8 cellular contexts compared by ENCODE assay signal in the genomic region with DNA sequence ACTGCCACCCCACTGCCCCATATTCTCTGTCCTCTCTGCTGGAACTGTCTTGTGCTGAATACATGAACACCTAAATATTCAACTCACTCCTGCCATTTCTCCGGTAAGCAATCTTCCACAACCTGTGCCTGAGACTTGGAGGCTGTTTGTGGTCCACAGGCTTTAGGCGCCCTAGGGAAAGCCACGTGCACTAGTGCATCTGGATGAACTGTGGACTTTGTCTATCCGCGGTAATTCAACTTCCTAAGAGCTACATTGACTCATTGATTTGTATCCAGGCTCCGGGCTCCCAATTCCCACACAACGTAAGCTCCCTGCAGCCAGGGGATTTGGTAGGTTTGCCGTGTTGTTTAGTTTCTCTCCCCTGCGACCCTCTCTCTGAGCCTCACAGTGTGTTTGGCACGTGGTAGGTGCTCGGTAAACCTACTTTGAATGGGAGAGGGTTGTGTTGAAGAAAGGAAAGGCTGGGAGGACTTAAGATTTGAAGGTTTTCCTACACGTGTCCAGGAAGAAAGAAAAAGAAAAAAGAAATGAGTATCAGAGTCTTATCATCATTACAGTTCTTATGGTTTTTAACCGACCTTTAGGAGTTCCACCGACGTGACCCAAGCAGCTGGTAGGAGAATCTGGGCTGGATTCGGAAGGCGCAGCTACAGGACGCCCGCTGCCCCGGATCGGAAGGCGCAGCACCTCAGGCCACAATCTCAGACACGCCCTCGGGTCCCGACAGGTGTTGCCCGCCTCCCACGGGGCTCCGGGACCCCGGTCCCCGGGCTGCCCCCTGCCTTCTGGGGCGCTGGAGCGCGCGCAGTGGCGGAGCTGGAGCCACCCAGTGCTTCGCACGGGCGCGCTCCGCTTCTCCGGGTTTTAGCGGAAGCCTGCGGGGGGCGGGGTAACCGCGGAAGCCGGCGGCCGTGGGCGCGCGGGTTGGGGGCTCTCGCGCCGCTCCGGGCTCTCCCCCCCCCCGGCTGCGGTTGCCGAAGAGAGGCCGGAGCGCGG.
A peak's percentile ranks its signal among the peaks of the same experiment; 100 is the strongest.
DNase-seq lines count a peak whose midpoint lies in the region; ATAC-seq and TF ChIP-seq lines count a peak whose summit lies in the region.

No MANE protein-coding gene starts in this region.

- H3K9me3 ChIP-seq in gastroesophageal sphincter = no peaks in the 10 kb centered on the region

- H3K18ac ChIP-seq in mesendoderm (ENCODE audit: low read length) = peak overlapping the region; percentile 99

- no peak for TF ChIP-seq EP300 in gastroesophageal sphincter (IDR thresholded peaks at IDR 0.05)

- peaks cover 4% of the 10 kb centered on the region for H3K4me1 Mint-ChIP-seq in stimulated activated naive CD8-positive, alpha-beta T cell treated with anti-CD3 and anti-CD28 coated beads, Interleukin-15, Interleukin-2, amounts not matched to agents 100 ng/mL and 50 ng/mL, for 24 hours (ENCODE audit: low read depth)
- no peaks in the 10 kb centered on the region for H3K4me1 Mint-ChIP-seq in activated T-helper 2 cell treated with anti-CD3 and anti-CD28 coated beads, Interferon-gamma antibody, Interleukin-2, Interleukin-4, amounts not matched to agents 10 μg/mL and 5 μg/mL and 100 μg/mL, durations not matched to agents 14 hours and 24 hours and 36 hours (ENCODE audit: low read depth)

- H3K9ac ChIP-seq in mesendoderm (ENCODE audit: low read length) = peak overlapping the region; percentile 59

- H2BK5ac ChIP-seq in mesendoderm (ENCODE audit: low read length) = no peak overlapping the region

- peak overlapping the region; percentile 73 for H3K56ac ChIP-seq in mesendoderm (ENCODE audit: low read length)

- H3K4ac ChIP-seq in mesendoderm (ENCODE audit: low read depth, low read length) = no peak overlapping the region

- ATAC-seq in stimulated activated naive CD8-positive, alpha-beta T cell treated with anti-CD3 and anti-CD28 coated beads, Interleukin-15, Interleukin-2, amounts not matched to agents 100 U/mL and 50 U/mL, for 24 hours = no peak
- ATAC-seq in gastroesophageal sphincter (no peak), HG03521 (IDR thresholded peaks at IDR 0.05; ENCODE audit: unreplicated experiment) (no peak)

- no peaks in the 10 kb centered on the region for H3K9me3 Mint-ChIP-seq in stimulated activated naive CD8-positive, alpha-beta T cell treated with anti-CD3 and anti-CD28 coated beads, Interleukin-15, Interleukin-2, amounts not matched to agents 100 ng/mL and 50 ng/mL, for 24 hours
- H3K9me3 Mint-ChIP-seq in activated T-helper 2 cell treated with anti-CD3 and anti-CD28 coated beads, Interferon-gamma antibody, Interleukin-2, Interleukin-4, amounts not matched to agents 10 μg/mL and 5 μg/mL and 100 μg/mL, durations not matched to agents 14 hours and 24 hours and 36 hours = no peaks in the 10 kb centered on the region

- intact Hi-C loops in activated T-helper 2 cell treated with anti-CD3 and anti-CD28 coated beads, Interferon-gamma antibody, Interleukin-2, Interleukin-4, amounts not matched to agents 10 μg/mL and 5 μg/mL and 100 μg/mL, durations not matched to agents 14 hours and 24 hours and 36 hours (cut with micrococcal nuclease) = no loop called here

- no peak for TF ChIP-seq POLR2A in gastroesophageal sphincter (IDR thresholded peaks at IDR 0.05)

- H3K23ac ChIP-seq in mesendoderm (ENCODE audit: low read length) = no peak overlapping the region

- H2AK5ac ChIP-seq in mesendoderm (ENCODE audit: low read length) = no peak overlapping the region

- no peak overlapping the region for H2BK120ac ChIP-seq in mesendoderm (ENCODE audit: low read depth, low read length)

- no peak overlapping the region for H4K5ac ChIP-seq in mesendoderm (ENCODE audit: low read length)

- H3K36me3 Mint-ChIP-seq in stimulated activated naive CD8-positive, alpha-beta T cell treated with anti-CD3 and anti-CD28 coated beads, Interleukin-15, Interleukin-2, amounts not matched to agents 100 ng/mL and 50 ng/mL, for 24 hours (ENCODE audit: low read depth) = no peaks in the 10 kb centered on the region
- H3K36me3 Mint-ChIP-seq in activated T-helper 2 cell treated with anti-CD3 and anti-CD28 coated beads, Interferon-gamma antibody, Interleukin-2, Interleukin-4, amounts not matched to agents 10 μg/mL and 5 μg/mL and 100 μg/mL, durations not matched to agents 14 hours and 24 hours and 36 hours (ENCODE audit: low read depth) = no peaks in the 10 kb centered on the region

- no CpG with 5 or more reads among the region's 62 CpGs for WGBS in mesendoderm (ENCODE audit: extremely low coverage, insufficient coverage, low lambda C conversion rate)
- WGBS in gastroesophageal sphincter (ENCODE audit: low coverage in 1 of 2), 2 donors = 32 to 53% methylated on average over 3 to 15 of the region's 62 CpGs

- no peaks in the 10 kb centered on the region for H3K79me1 ChIP-seq in mesendoderm (ENCODE audit: low read length)

- peak overlapping the region; percentile 57 for H3K4me2 ChIP-seq in mesendoderm (ENCODE audit: low read length)

- no peaks in the 10 kb centered on the region for H3K4me1 ChIP-seq in mesendoderm (ENCODE audit: control insufficient read depth, low read depth, low read length)
- peaks cover 0 to 18% (median 0%) of the 10 kb centered on the region in 3 donors for H3K4me1 ChIP-seq in gastroesophageal sphincter

- H3K27ac ChIP-seq in mesendoderm (ENCODE audit: low read depth, low read length) (no peak overlapping the region), gastroesophageal sphincter (peak overlapping the region in 1 of 4 donors; percentile 32)

- H3K79me2 ChIP-seq in mesendoderm (ENCODE audit: control insufficient read depth, insufficient read depth, low read length) = no peaks in the 10 kb centered on the region

- peaks cover 34% of the 10 kb centered on the region for H3K27me3 Mint-ChIP-seq in stimulated activated naive CD8-positive, alpha-beta T cell treated with anti-CD3 and anti-CD28 coated beads, Interleukin-15, Interleukin-2, amounts not matched to agents 100 ng/mL and 50 ng/mL, for 24 hours
- H3K27me3 Mint-ChIP-seq in activated T-helper 2 cell treated with anti-CD3 and anti-CD28 coated beads, Interferon-gamma antibody, Interleukin-2, Interleukin-4, amounts not matched to agents 10 μg/mL and 5 μg/mL and 100 μg/mL, durations not matched to agents 14 hours and 24 hours and 36 hours (ENCODE audit: low read depth) = peaks cover 23% of the 10 kb centered on the region

- H3K27me3 ChIP-seq in mesendoderm (ENCODE audit: insufficient read depth, low read length, poor library complexity) (peaks cover 8% of the 10 kb centered on the region), gastroesophageal sphincter (peaks cover 41% of the 10 kb centered on the region)

- no peaks in the 10 kb centered on the region for H3K36me3 ChIP-seq in mesendoderm (ENCODE audit: control insufficient read depth, insufficient read depth, low read length)
- H3K36me3 ChIP-seq in gastroesophageal sphincter = no peaks in the 10 kb centered on the region

- H4K8ac ChIP-seq in mesendoderm (ENCODE audit: low read depth, low read length) = no peak overlapping the region

- H3K4me3 ChIP-seq in mesendoderm (ENCODE audit: low read length) = peak overlapping the region; percentile 19
- peak overlapping the region in 1 of 2 donors; percentile 45 for H3K4me3 ChIP-seq in gastroesophageal sphincter
- no peak overlapping the region for H3K4me3 ChIP-seq in foreskin fibroblast (ENCODE audit: low read depth in 1 of 2, low read length in 2 of 2)

- peak overlapping the region; percentile 11 for H3K4me3 Mint-ChIP-seq in stimulated activated naive CD8-positive, alpha-beta T cell treated with anti-CD3 and anti-CD28 coated beads, Interleukin-15, Interleukin-2, amounts not matched to agents 100 ng/mL and 50 ng/mL, for 24 hours
- peak overlapping the region; percentile 8 for H3K4me3 Mint-ChIP-seq in activated T-helper 2 cell treated with anti-CD3 and anti-CD28 coated beads, Interferon-gamma antibody, Interleukin-2, Interleukin-4, amounts not matched to agents 10 μg/mL and 5 μg/mL and 100 μg/mL, durations not matched to agents 14 hours and 24 hours and 36 hours (ENCODE audit: low read depth)

- no peak for DNase-seq in stimulated activated naive CD8-positive, alpha-beta T cell treated with anti-CD3 and anti-CD28 coated beads, Interleukin-15, Interleukin-2, amounts not matched to agents 100 U/mL and 50 U/mL, for 24 hours
- no peak for DNase-seq in activated T-helper 2 cell treated with anti-CD3 and anti-CD28 coated beads, Interferon-gamma antibody, Interleukin-2, Interleukin-4, amounts not matched to agents 10 μg/mL and 5 μg/mL and 100 μg/mL, durations not matched to agents 14 hours and 24 hours and 36 hours (ENCODE audit: low spot score)
- peak; percentile 83 for DNase-seq in mesendoderm
- no peak for DNase-seq in globus pallidus (ENCODE audit: low spot score)
- no peak for DNase-seq in foreskin fibroblast

- no peak overlapping the region for H3K27ac Mint-ChIP-seq in stimulated activated naive CD8-positive, alpha-beta T cell treated with anti-CD3 and anti-CD28 coated beads, Interleukin-15, Interleukin-2, amounts not matched to agents 100 ng/mL and 50 ng/mL, for 24 hours
- no peak overlapping the region for H3K27ac Mint-ChIP-seq in activated T-helper 2 cell treated with anti-CD3 and anti-CD28 coated beads, Interferon-gamma antibody, Interleukin-2, Interleukin-4, amounts not matched to agents 10 μg/mL and 5 μg/mL and 100 μg/mL, durations not matched to agents 14 hours and 24 hours and 36 hours

- H2BK15ac ChIP-seq in mesendoderm (replicated peaks; ENCODE audit: low read depth) = no peak overlapping the region

- TF ChIP-seq CTCF in gastroesophageal sphincter (IDR thresholded peaks at IDR 0.05) = no peak
- no peak for TF ChIP-seq CTCF in foreskin fibroblast (IDR thresholded peaks at IDR 0.05; ENCODE audit: low read depth, low read length)
